In genomic region chr11:117195208-117195607, GRCh38 we compare ENCODE assay signal across 18 cellular contexts. TPM values are rescaled to one million over a fixed set of nuclear protein-coding genes. Genes with fewer than 3 reads are reported as not detected.
DNase-seq lines count a peak whose midpoint lies in the region; ATAC-seq, FAIRE-seq and TF ChIP-seq lines count a peak whose summit lies in the region.
"Had no signal": no experiment of that assay in that cellular context is flagged by ENCODE, and none has a peak within 500 bp of the region (broad histone marks: within the 10 kb centered on the region; RNA-seq: fewer than 3 reads in every experiment).

No MANE protein-coding gene starts in this region.

- no peak overlapping the region for H3K4me3 ChIP-seq in H1 (ENCODE audit: extremely low read depth in 1 of 4, insufficient read depth in 2 of 4, low read depth in 3 of 4, low read length in 4 of 4)
- H3K4me3 ChIP-seq: dorsolateral prefrontal cortex, skin epidermis had no signal

- H4K5ac ChIP-seq in H1 (ENCODE audit: insufficient read length, low read depth, low read length) = no peak overlapping the region

- H3K79me1 ChIP-seq in H1 (ENCODE audit: low read depth, low read length) = no peaks in the 10 kb centered on the region

- H3K36me3 Mint-ChIP-seq in activated CD4-positive, alpha-beta T cell treated with anti-CD3 and anti-CD28 coated beads, Interleukin-2, amount 10 ng/mL, durations not matched to agents 24 days and 14 days (ENCODE audit: low read depth) = peaks cover 13% of the 10 kb centered on the region
- H3K36me3 Mint-ChIP-seq in IgD-negative memory B cell = peaks cover 9% of the 10 kb centered on the region
- peaks cover 11% of the 10 kb centered on the region for H3K36me3 Mint-ChIP-seq in progenitor cell of endocrine pancreas (ENCODE audit: insufficient read depth)
- H3K36me3 Mint-ChIP-seq in activated CD8-positive, alpha-beta memory T cell treated with anti-CD3 and anti-CD28 coated beads, Interleukin-2, amount 10 ng/mL, durations not matched to agents 7 days and 5 days = no peaks in the 10 kb centered on the region

- H2BK120ac ChIP-seq in H1 (replicated peaks; ENCODE audit: low read depth, low read length) = no peak overlapping the region

- H2BK15ac ChIP-seq in H1 (ENCODE audit: low read length) = no peak overlapping the region

- peaks cover 7 to 19% (median 18%) of the 10 kb centered on the region in 4 experiments for H3K4me1 ChIP-seq in H1 (replicated peaks in 1 of 4; ENCODE audit: control insufficient read depth in 3 of 4, insufficient read depth in 4 of 4, low read length in 3 of 4)

- intact Hi-C loops in activated CD4-positive, alpha-beta T cell treated with anti-CD3 and anti-CD28 coated beads, Interleukin-2, amount 10 ng/mL, durations not matched to agents 24 days and 14 days (cut with micrococcal nuclease) = no loop called here

- no peak overlapping the region for H4K91ac ChIP-seq in H1 (replicated peaks; ENCODE audit: insufficient read length, low read length)

- no peak overlapping the region for H2BK20ac ChIP-seq in H1 (ENCODE audit: low read length)

- 0 out of 2 replicates have a peak overlapping the region, but pooled peaks have one; percentile 3 for H4K8ac ChIP-seq in H1 (ENCODE audit: extremely low read depth, insufficient read depth, low read length)

- H3K27ac ChIP-seq in H1 (ENCODE audit: low read depth, low read length) = no peak overlapping the region
- H3K27ac ChIP-seq: dorsolateral prefrontal cortex, skin epidermis had no signal

- TF ChIP-seq EP300 in H1 (IDR thresholded peaks at IDR 0.05; ENCODE audit: borderline replicate concordance in 1 of 2, low read depth in 2 of 2, low read length in 2 of 2) = no peak

- CTCF ChIA-PET in H1 (lab: Charles Lee; ENCODE audit: partially characterized antibody) = interaction anchor here (1.8 to 18.7 kb wide), 4 partner anchors 8 to 27 kb away, joined by 6 to 449 read pairs (median 129); partner anchors contain the start of genes PCSK7, RNF214 and SIDT2
- CTCF ChIA-PET in activated CD8-positive, alpha-beta memory T cell treated with anti-CD3 and anti-CD28 coated beads, Interleukin-2, amount 10 ng/mL, durations not matched to agents 7 days and 5 days (lab: Charles Lee) = interaction anchor here (1.3 to 1.4 kb wide), 3 partner anchors 23 to 405 kb away, joined by 3 read pairs; no protein-coding TSS in a partner anchor

- TF ChIP-seq POLR2A in H1 (IDR thresholded peaks at IDR 0.05; ENCODE audit: control extremely low read depth in 1 of 2, low read depth in 2 of 2, low read length in 2 of 2) = no peak

- peak overlapping the region; percentile 50 for H3K27ac Mint-ChIP-seq in activated CD4-positive, alpha-beta T cell treated with anti-CD3 and anti-CD28 coated beads, Interleukin-2, amount 10 ng/mL, durations not matched to agents 24 days and 14 days
- H3K27ac Mint-ChIP-seq in IgD-negative memory B cell (peak overlapping the region; percentile 4 to 86 (median 73)), progenitor cell of endocrine pancreas (peak overlapping the region; percentile 8)
- H3K27ac Mint-ChIP-seq in activated CD8-positive, alpha-beta memory T cell treated with anti-CD3 and anti-CD28 coated beads, Interleukin-2, amount 10 ng/mL, durations not matched to agents 7 days and 5 days = no peak overlapping the region

- TF ChIP-seq CTCF in H1 (IDR thresholded peaks at IDR 0.05; ENCODE audit: control extremely low read depth in 1 of 3, insufficient read depth in 1 of 3, low read depth in 1 of 3, low read length in 3 of 3) (no peak), progenitor cell of endocrine pancreas (IDR thresholded peaks at IDR 0.05; ENCODE audit: unreplicated experiment) (no peak)

- peaks cover 2% of the 10 kb centered on the region in 2 experiments for H4K20me1 ChIP-seq in H1 (replicated peaks in 1 of 2; ENCODE audit: control insufficient read depth in 1 of 2, insufficient read depth in 2 of 2, low read length in 2 of 2)

- H3K27me3 ChIP-seq in H1 (replicated peaks in 1 of 4; ENCODE audit: control insufficient read depth in 3 of 4, extremely low read depth in 1 of 4, insufficient read depth in 3 of 4, low read length in 3 of 4) = no peaks in the 10 kb centered on the region
- H3K27me3 ChIP-seq: dorsolateral prefrontal cortex had no signal

- POLR2A ChIA-PET in H1 (lab: Charles Lee; ENCODE audit: partially characterized antibody) = interaction anchor here (1.4 to 3.0 kb wide), 6 partner anchors 8 to 31 kb away, joined by 3 to 11 read pairs (median 6); no protein-coding TSS in a partner anchor

- no peaks in the 10 kb centered on the region for H3K9me3 ChIP-seq in H1 (ENCODE audit: insufficient read depth in 2 of 2, low read depth in 1 of 2, low read length in 1 of 2)

- H3K56ac ChIP-seq in H1 (replicated peaks; ENCODE audit: insufficient read length, low read depth, low read length) = no peak overlapping the region

- no peak for DNase-seq in activated CD4-positive, alpha-beta T cell treated with anti-CD3 and anti-CD28 coated beads, Interleukin-2, amount 10 ng/mL, durations not matched to agents 24 days and 14 days
- no peak for DNase-seq in activated CD4-positive, alpha-beta T cell treated with anti-CD3 and anti-CD28 coated beads, Interleukin-2, amount 50 U/mL, for 1 hour
- DNase-seq in H1 (ENCODE audit: low read depth in 1 of 2, low spot score in 2 of 2) (no peak), progenitor cell of endocrine pancreas (ENCODE audit: low spot score, unreplicated experiment) (no peak)
- DNase-seq in activated CD8-positive, alpha-beta memory T cell treated with anti-CD3 and anti-CD28 coated beads, Interleukin-2, amount 10 ng/mL, durations not matched to agents 7 days and 5 days = no peak
- DNase-seq: C1 segment of cervical spinal cord; DMS53; NCI-H1092 treated with DMSO at 0.1 percent for 48 hours; NCI-H526 treated with DMSO at 0.1 percent for 48 hours; stimulated activated CD4-positive, alpha-beta T cell treated with anti-CD3 and anti-CD28 coated beads, Interleukin-4, amount 100 ng/mL, for 24 hours had no signal

- no peak overlapping the region for H2BK5ac ChIP-seq in H1 (ENCODE audit: low read depth, low read length)

- H3K79me2 ChIP-seq in H1 (ENCODE audit: control insufficient read depth in 1 of 2, insufficient read depth in 2 of 2, low read length in 2 of 2) = peaks cover 0 to 3% of the 10 kb centered on the region in 2 experiments; a peak in 1 of 4 replicates

- H3K23me2 ChIP-seq in H1 (ENCODE audit: low read depth, low read length) = peaks cover 6% of the 10 kb centered on the region; the same call in 1 of the 2 replicates

- no peak overlapping the region for H3K23ac ChIP-seq in H1 (ENCODE audit: insufficient read length)

- no peaks in the 10 kb centered on the region for H3K9me3 Mint-ChIP-seq in activated CD4-positive, alpha-beta T cell treated with anti-CD3 and anti-CD28 coated beads, Interleukin-2, amount 10 ng/mL, durations not matched to agents 24 days and 14 days
- H3K9me3 Mint-ChIP-seq in IgD-negative memory B cell = no peaks in the 10 kb centered on the region
- H3K9me3 Mint-ChIP-seq in progenitor cell of endocrine pancreas (ENCODE audit: low read depth) = no peaks in the 10 kb centered on the region
- H3K9me3 Mint-ChIP-seq in activated CD8-positive, alpha-beta memory T cell treated with anti-CD3 and anti-CD28 coated beads, Interleukin-2, amount 10 ng/mL, durations not matched to agents 7 days and 5 days (ENCODE audit: low read depth) = no peaks in the 10 kb centered on the region

- no peak overlapping the region for H3K4me3 Mint-ChIP-seq in activated CD4-positive, alpha-beta T cell treated with anti-CD3 and anti-CD28 coated beads, Interleukin-2, amount 10 ng/mL, durations not matched to agents 24 days and 14 days
- H3K4me3 Mint-ChIP-seq in IgD-negative memory B cell (no peak overlapping the region), progenitor cell of endocrine pancreas (ENCODE audit: low read depth) (no peak overlapping the region)
- no peak overlapping the region for H3K4me3 Mint-ChIP-seq in activated CD8-positive, alpha-beta memory T cell treated with anti-CD3 and anti-CD28 coated beads, Interleukin-2, amount 10 ng/mL, durations not matched to agents 7 days and 5 days

- H3K4ac ChIP-seq in H1 (replicated peaks; ENCODE audit: insufficient read length, low read depth, low read length) = no peak overlapping the region

- peaks cover 3% of the 10 kb centered on the region for H3K4me1 Mint-ChIP-seq in activated CD4-positive, alpha-beta T cell treated with anti-CD3 and anti-CD28 coated beads, Interleukin-2, amount 10 ng/mL, durations not matched to agents 24 days and 14 days
- H3K4me1 Mint-ChIP-seq in IgD-negative memory B cell (peaks cover 10 to 15% (median 12%) of the 10 kb centered on the region in 3 donors), progenitor cell of endocrine pancreas (ENCODE audit: low read depth) (peaks cover 3% of the 10 kb centered on the region)
- H3K4me1 Mint-ChIP-seq in activated CD8-positive, alpha-beta memory T cell treated with anti-CD3 and anti-CD28 coated beads, Interleukin-2, amount 10 ng/mL, durations not matched to agents 7 days and 5 days = no peaks in the 10 kb centered on the region

- 92% methylated on average over 2 of the region's 3 CpGs; no CpG with 5 or more reads in 1 of the 2 experiments for WGBS in H1 (ENCODE audit: extremely low coverage in 1 of 2, insufficient coverage in 1 of 2, insufficient read length in 1 of 2, insufficient replicate concordance in 2 of 2, low coverage in 1 of 2, low lambda C conversion rate in 2 of 2, missing lambda C conversion rate in 1 of 2), 2 experiments

- H3K9ac ChIP-seq in H1 (replicated peaks in 1 of 4; ENCODE audit: extremely low read depth in 1 of 4, low read depth in 3 of 4, low read length in 3 of 4) = no peak overlapping the region

- no peak overlapping the region for H3K14ac ChIP-seq in H1 (ENCODE audit: insufficient read length)

- H3K4me2 ChIP-seq in H1 (ENCODE audit: insufficient read depth in 1 of 2, low read depth in 2 of 2, low read length in 2 of 2) = no peak overlapping the region

- ATAC-seq in HG03439 (IDR thresholded peaks at IDR 0.05; ENCODE audit: unreplicated experiment) = no peak
- no peak for ATAC-seq in GM21619 (IDR thresholded peaks at IDR 0.05; ENCODE audit: unreplicated experiment)
- no peak for ATAC-seq in activated CD8-positive, alpha-beta memory T cell treated with anti-CD3 and anti-CD28 coated beads, Interleukin-2, amount 10 ng/mL, durations not matched to agents 7 days and 5 days
- ATAC-seq: Right ventricle myocardium inferior had no signal

- no peak overlapping the region for H2AFZ ChIP-seq in H1 (ENCODE audit: low read length)

- H3K36me3 ChIP-seq in H1 (ENCODE audit: control insufficient read depth in 2 of 4, insufficient read depth in 4 of 4, low read length in 3 of 4) = peaks cover 0 to 4% (median 0%) of the 10 kb centered on the region in 4 experiments; a peak in 1 of 8 replicates

- H3K18ac ChIP-seq in H1 (ENCODE audit: extremely low read depth, low read length) = no peak overlapping the region

- no peak for FAIRE-seq in H1 (lab: Jason Lieb, UNC)
- FAIRE-seq: A204.1, bronchial epithelial cell had no signal

- no peak overlapping the region for H2AK5ac ChIP-seq in H1 (ENCODE audit: low read depth, low read length)

- TF ChIP-seq RAD21 in H1 (IDR thresholded peaks at IDR 0.05 in 1 of 2, conservative IDR thresholded peaks at IDR 0.05 in 1 of 2; ENCODE audit: low read depth in 2 of 2, low read length in 2 of 2) = no peak

- no peaks in the 10 kb centered on the region for H3K27me3 Mint-ChIP-seq in activated CD4-positive, alpha-beta T cell treated with anti-CD3 and anti-CD28 coated beads, Interleukin-2, amount 10 ng/mL, durations not matched to agents 24 days and 14 days
- H3K27me3 Mint-ChIP-seq in IgD-negative memory B cell (no peaks in the 10 kb centered on the region), progenitor cell of endocrine pancreas (peaks cover 14% of the 10 kb centered on the region)
- no peaks in the 10 kb centered on the region for H3K27me3 Mint-ChIP-seq in activated CD8-positive, alpha-beta memory T cell treated with anti-CD3 and anti-CD28 coated beads, Interleukin-2, amount 10 ng/mL, durations not matched to agents 7 days and 5 days

- H2BK12ac ChIP-seq in H1 (ENCODE audit: low read depth, low read length) = no peak overlapping the region

RNA-seq across cellular contexts. Expression of gene TAGLN, which starts 4.0 kb away (rescaled TPM):
- total RNA-seq in activated CD4-positive, alpha-beta T cell treated with anti-CD3 and anti-CD28 coated beads, Interleukin-2, amount 10 ng/mL, durations not matched to agents 24 days and 14 days = 2.7 and 3.8 TPM in 2 replicates
- polyA plus RNA-seq in IgD-negative memory B cell (1.6 TPM), H1 (2011; rRNA removed) (140 and 150 TPM in 2 replicates)
- total RNA-seq in H1 (2021; fragmentation: NEBNext Ultra II Directional; extraction: Animal tissue kit (Norgen Biotek cat#: 25700)) = 300 and 301 TPM in 2 replicates
- polyA plus RNA-seq in H1 (2011; cell fraction: cytosol; rRNA removed) = 178 TPM
- polyA plus RNA-seq in H1 (2011; cell fraction: nucleus; rRNA removed) = 132 TPM
- 186 to 274 TPM (median 201 TPM) in 4 replicates for polyA plus RNA-seq in H1 (2012, experiment 1 of 2)
- polyA plus RNA-seq in H1 (2012, experiment 2 of 2) = 415 TPM
- polyA plus RNA-seq in H1 (2013, experiment 1 of 2) = 193 TPM
- 186 TPM for polyA plus RNA-seq in H1 (2013, experiment 2 of 2)
- polyA minus RNA-seq in H1 (2011; rRNA and poly(A)+ RNA removed) = 97.7 and 118 TPM in 2 replicates
- polyA minus RNA-seq in H1 (2011; cell fraction: cytosol; rRNA and poly(A)+ RNA removed) = 36.1 TPM
- 59.7 TPM for polyA minus RNA-seq in H1 (2011; cell fraction: nucleus; rRNA and poly(A)+ RNA removed)
- 41.4 and 72.6 TPM in 2 replicates for total RNA-seq in progenitor cell of endocrine pancreas
- 1 to 10 TPM; 2.3 to 2.7 TPM for total RNA-seq in activated CD8-positive, alpha-beta memory T cell treated with anti-CD3 and anti-CD28 coated beads, Interleukin-2, amount 10 ng/mL, durations not matched to agents 7 days and 5 days

RNA-seq across cellular contexts. Expression of gene SIDT2, which starts 16.7 kb away (rescaled TPM):
- 23.9 and 29.1 TPM in 2 replicates for total RNA-seq in activated CD4-positive, alpha-beta T cell treated with anti-CD3 and anti-CD28 coated beads, Interleukin-2, amount 10 ng/mL, durations not matched to agents 24 days and 14 days
- polyA plus RNA-seq in IgD-negative memory B cell (61.0 TPM), H1 (2011; rRNA removed) (21.1 and 26.7 TPM in 2 replicates)
- 14.6 and 18.5 TPM in 2 replicates for total RNA-seq in H1 (2021; fragmentation: NEBNext Ultra II Directional; extraction: Animal tissue kit (Norgen Biotek cat#: 25700))
- polyA plus RNA-seq in H1 (2011; cell fraction: cytosol; rRNA removed) = 15.5 TPM
- polyA plus RNA-seq in H1 (2011; cell fraction: nucleus; rRNA removed) = 85.9 TPM
- polyA plus RNA-seq in H1 (2012, experiment 1 of 2) = 13.3 to 18.4 TPM (median 14.8 TPM) in 4 replicates
- polyA plus RNA-seq in H1 (2012, experiment 2 of 2) = 12.4 TPM
- polyA plus RNA-seq in H1 (2013, experiment 1 of 2) = 15.5 TPM
- polyA plus RNA-seq in H1 (2013, experiment 2 of 2) = 14.7 TPM
- 27.2 and 33.9 TPM in 2 replicates for polyA minus RNA-seq in H1 (2011; rRNA and poly(A)+ RNA removed)
- polyA minus RNA-seq in H1 (2011; cell fraction: cytosol; rRNA and poly(A)+ RNA removed) = 12.8 TPM
- polyA minus RNA-seq in H1 (2011; cell fraction: nucleus; rRNA and poly(A)+ RNA removed) = 35.6 TPM
- 44.7 and 52.6 TPM in 2 replicates for total RNA-seq in progenitor cell of endocrine pancreas
- 10 to 100 TPM; 18.9 to 21.3 TPM for total RNA-seq in activated CD8-positive, alpha-beta memory T cell treated with anti-CD3 and anti-CD28 coated beads, Interleukin-2, amount 10 ng/mL, durations not matched to agents 7 days and 5 days

RNA-seq across cellular contexts. Expression of gene PCSK7, which starts 36.7 kb away (rescaled TPM):
- 160 and 165 TPM in 2 replicates for total RNA-seq in activated CD4-positive, alpha-beta T cell treated with anti-CD3 and anti-CD28 coated beads, Interleukin-2, amount 10 ng/mL, durations not matched to agents 24 days and 14 days
- polyA plus RNA-seq in IgD-negative memory B cell = 68.1 TPM
- 38.5 and 45.6 TPM in 2 replicates for total RNA-seq in H1 (2021; fragmentation: NEBNext Ultra II Directional; extraction: Animal tissue kit (Norgen Biotek cat#: 25700))
- 23.4 and 38.8 TPM in 2 replicates for polyA plus RNA-seq in H1 (2011; rRNA removed)
- 33.3 TPM for polyA plus RNA-seq in H1 (2011; cell fraction: cytosol; rRNA removed)
- 67.6 TPM for polyA plus RNA-seq in H1 (2011; cell fraction: nucleus; rRNA removed)
- 26.1 to 32.5 TPM (median 31.3 TPM) in 4 replicates for polyA plus RNA-seq in H1 (2012, experiment 1 of 2)
- 15.2 TPM for polyA plus RNA-seq in H1 (2012, experiment 2 of 2)
- polyA plus RNA-seq in H1 (2013, experiment 1 of 2) = 20.6 TPM
- polyA plus RNA-seq in H1 (2013, experiment 2 of 2) = 21.3 TPM
- polyA minus RNA-seq in H1 (2011; rRNA and poly(A)+ RNA removed) = 30.3 and 32.9 TPM in 2 replicates
- 23.0 TPM for polyA minus RNA-seq in H1 (2011; cell fraction: cytosol; rRNA and poly(A)+ RNA removed)
- 30.8 TPM for polyA minus RNA-seq in H1 (2011; cell fraction: nucleus; rRNA and poly(A)+ RNA removed)
- total RNA-seq in progenitor cell of endocrine pancreas = 59.4 and 62.3 TPM in 2 replicates
- total RNA-seq in activated CD8-positive, alpha-beta memory T cell treated with anti-CD3 and anti-CD28 coated beads, Interleukin-2, amount 10 ng/mL, durations not matched to agents 7 days and 5 days = 100 to 1,000 TPM; 121 to 140 TPM

RNA-seq across cellular contexts. Expression of gene RNF214, which starts 37.3 kb away (rescaled TPM):
- total RNA-seq in activated CD4-positive, alpha-beta T cell treated with anti-CD3 and anti-CD28 coated beads, Interleukin-2, amount 10 ng/mL, durations not matched to agents 24 days and 14 days = 22.0 and 23.2 TPM in 2 replicates
- polyA plus RNA-seq in IgD-negative memory B cell = 12.5 TPM
- 33.7 and 35.6 TPM in 2 replicates for total RNA-seq in H1 (2021; fragmentation: NEBNext Ultra II Directional; extraction: Animal tissue kit (Norgen Biotek cat#: 25700))
- polyA plus RNA-seq in H1 (2011; rRNA removed) = 34.9 and 35.3 TPM in 2 replicates
- polyA plus RNA-seq in H1 (2011; cell fraction: cytosol; rRNA removed) = 20.7 TPM
- 80.8 TPM for polyA plus RNA-seq in H1 (2011; cell fraction: nucleus; rRNA removed)
- polyA plus RNA-seq in H1 (2012, experiment 1 of 2) = 18.8 to 22.7 TPM (median 20.3 TPM) in 4 replicates
- polyA plus RNA-seq in H1 (2012, experiment 2 of 2) = 4.6 TPM
- polyA plus RNA-seq in H1 (2013, experiment 1 of 2) = 18.8 TPM
- 17.3 TPM for polyA plus RNA-seq in H1 (2013, experiment 2 of 2)
- 79.0 and 79.9 TPM in 2 replicates for polyA minus RNA-seq in H1 (2011; rRNA and poly(A)+ RNA removed)
- 23.1 TPM for polyA minus RNA-seq in H1 (2011; cell fraction: cytosol; rRNA and poly(A)+ RNA removed)
- 39.3 TPM for polyA minus RNA-seq in H1 (2011; cell fraction: nucleus; rRNA and poly(A)+ RNA removed)
- 53.9 and 55.8 TPM in 2 replicates for total RNA-seq in progenitor cell of endocrine pancreas
- total RNA-seq in activated CD8-positive, alpha-beta memory T cell treated with anti-CD3 and anti-CD28 coated beads, Interleukin-2, amount 10 ng/mL, durations not matched to agents 7 days and 5 days = 10 to 100 TPM; 18.5 to 20.5 TPM

RNA-seq across cellular contexts. Expression of gene PAFAH1B2, which starts 51.1 kb away (rescaled TPM):
- 79.8 and 81.0 TPM in 2 replicates for total RNA-seq in activated CD4-positive, alpha-beta T cell treated with anti-CD3 and anti-CD28 coated beads, Interleukin-2, amount 10 ng/mL, durations not matched to agents 24 days and 14 days
- 20.6 TPM for polyA plus RNA-seq in IgD-negative memory B cell
- 151 and 161 TPM in 2 replicates for total RNA-seq in H1 (2021; fragmentation: NEBNext Ultra II Directional; extraction: Animal tissue kit (Norgen Biotek cat#: 25700))
- 26.2 and 38.2 TPM in 2 replicates for polyA plus RNA-seq in H1 (2011; rRNA removed)
- polyA plus RNA-seq in H1 (2011; cell fraction: cytosol; rRNA removed) = 38.1 TPM
- polyA plus RNA-seq in H1 (2011; cell fraction: nucleus; rRNA removed) = 26.6 TPM
- 59.5 to 77.0 TPM (median 64.7 TPM) in 4 replicates for polyA plus RNA-seq in H1 (2012, experiment 1 of 2)
- polyA plus RNA-seq in H1 (2012, experiment 2 of 2) = 19.8 TPM
- 66.1 TPM for polyA plus RNA-seq in H1 (2013, experiment 1 of 2)
- polyA plus RNA-seq in H1 (2013, experiment 2 of 2) = 68.8 TPM
- 256 and 265 TPM in 2 replicates for polyA minus RNA-seq in H1 (2011; rRNA and poly(A)+ RNA removed)
- polyA minus RNA-seq in H1 (2011; cell fraction: cytosol; rRNA and poly(A)+ RNA removed) = 130 TPM
- polyA minus RNA-seq in H1 (2011; cell fraction: nucleus; rRNA and poly(A)+ RNA removed) = 53.9 TPM
- total RNA-seq in progenitor cell of endocrine pancreas = 116 and 121 TPM in 2 replicates
- 10 to 100 TPM; 54.5 to 66.4 TPM for total RNA-seq in activated CD8-positive, alpha-beta memory T cell treated with anti-CD3 and anti-CD28 coated beads, Interleukin-2, amount 10 ng/mL, durations not matched to agents 7 days and 5 days
